22 cellular contexts compared by ENCODE assay signal in the genomic region with DNA sequence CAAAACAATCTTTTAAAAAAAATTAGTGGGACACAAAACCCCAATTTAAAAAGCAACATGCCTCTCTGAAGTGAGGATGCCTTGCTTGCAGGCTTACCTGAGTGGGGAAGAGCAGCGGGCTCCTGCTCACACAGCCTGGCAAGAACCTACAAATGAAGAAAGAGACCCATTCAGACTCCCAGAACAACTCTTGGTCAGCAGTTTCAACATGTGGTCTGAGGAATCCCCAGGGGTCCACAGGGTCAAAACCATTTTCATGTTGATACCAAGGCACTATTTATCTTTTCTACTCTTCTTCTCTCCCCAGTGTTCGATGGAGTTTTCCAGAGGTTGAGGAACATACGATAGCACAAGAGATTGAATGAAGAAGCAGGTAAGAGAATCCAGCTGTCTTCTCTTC.
"Had no signal": no experiment of that assay in that cellular context is flagged by ENCODE, and none has a peak within 500 bp of the region (broad histone marks: within the 10 kb centered on the region; RNA-seq: fewer than 3 reads in every experiment).

No MANE protein-coding gene starts in this region.

- H3K27ac ChIP-seq: gastrocnemius medialis, neutrophil, parathyroid adenoma, right lobe of liver, thyroid gland had no signal

- ATAC-seq: effector memory CD8-positive, alpha-beta T cell; gastrocnemius medialis; left ventricle myocardium superior; lower lobe of right lung; mucosa of descending colon had no signal

- H3K9ac ChIP-seq: parathyroid adenoma had no signal

- H3K4me1 Mint-ChIP-seq: naive B cell had no signal

- H3K4me3 Mint-ChIP-seq: mesothelial cell of epicardium, neural crest cell, type B pancreatic cell had no signal

- H3K27ac Mint-ChIP-seq: naive B cell had no signal

- H3K9me3 Mint-ChIP-seq: effector memory CD8-positive, alpha-beta T cell; natural killer cell treated with Interleukin-12 subunit alpha and Interleukin-12 subunit beta and Interleukin-15 and Interleukin-18, amount 100 ng/mL, for 72 hours; stimulated activated effector memory CD8-positive, alpha-beta T cell treated with anti-CD3 and anti-CD28 coated beads, Interleukin-12 subunit alpha, Interleukin-12 subunit beta, amount 100 ng/mL, for 72 hours had no signal

- H3K9me3 ChIP-seq: gastrocnemius medialis, lower lobe of right lung, mucosa of descending colon, neutrophil, right lobe of liver, stomach, thyroid gland had no signal

- H3K36me3 ChIP-seq: gastrocnemius medialis, lower lobe of right lung, neutrophil, right lobe of liver, stomach, thyroid gland had no signal

- H3K36me3 Mint-ChIP-seq: naive B cell; natural killer cell treated with Interleukin-12 subunit alpha and Interleukin-12 subunit beta and Interleukin-15 and Interleukin-18, amount 100 ng/mL, for 72 hours; stimulated activated effector memory CD8-positive, alpha-beta T cell treated with anti-CD3 and anti-CD28 coated beads, Interleukin-12 subunit alpha, Interleukin-12 subunit beta, amount 100 ng/mL, for 72 hours had no signal

- H3K27me3 Mint-ChIP-seq: effector memory CD8-positive, alpha-beta T cell; naive B cell; natural killer cell treated with Interleukin-12 subunit alpha and Interleukin-12 subunit beta and Interleukin-15 and Interleukin-18, amount 100 ng/mL, for 72 hours; progenitor cell of endocrine pancreas; type B pancreatic cell had no signal

- H3K4me1 ChIP-seq: parathyroid adenoma, right lobe of liver had no signal

- H3K27me3 ChIP-seq: gastrocnemius medialis, neutrophil, right lobe of liver, stomach, thyroid gland had no signal

- DNase-seq: cortex of kidney; effector memory CD8-positive, alpha-beta T cell; gastrocnemius medialis; head of caudate nucleus; left ventricle myocardium superior; lower lobe of right lung; mucosa of descending colon; naive B cell; right lobe of liver; stimulated activated CD4-positive, alpha-beta T cell treated with anti-CD3 and anti-CD28 coated beads, Interleukin-2, amount 100 ng/mL, for 24 hours; stimulated activated CD4-positive, alpha-beta T cell treated with anti-CD3 and anti-CD28 coated beads, Interleukin-4, amount 100 ng/mL, for 24 hours; stimulated activated naive CD4-positive, alpha-beta T cell treated with Interleukin-2 at 50 U/mL for 16 hours; stomach; thyroid gland had no signal

- H3K4me3 ChIP-seq: gastrocnemius medialis, mucosa of descending colon, right lobe of liver, stomach, thyroid gland had no signal

- H2AFZ ChIP-seq: parathyroid adenoma had no signal
